Comparison of ENCODE assay signal across 12 cellular contexts in the genomic region with DNA sequence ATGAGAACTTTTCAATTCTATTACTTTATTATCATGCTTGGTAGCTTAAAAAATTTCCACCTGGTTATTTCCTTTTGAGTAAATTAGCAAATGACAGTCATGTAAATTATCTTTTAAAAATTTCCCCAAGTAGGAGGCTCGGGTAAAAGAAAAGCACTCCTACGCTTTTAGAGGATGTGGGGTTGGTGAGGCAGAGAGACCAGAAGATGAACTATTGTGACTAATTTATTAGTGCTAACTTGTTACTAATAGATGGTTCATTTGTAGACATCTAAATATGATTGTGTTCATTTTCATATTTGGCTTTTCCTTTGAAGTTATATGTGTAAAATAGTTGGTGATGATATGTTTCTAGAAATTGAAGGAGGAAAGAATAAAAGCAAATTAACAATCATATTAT. TPM values are rescaled to one million over a fixed set of nuclear protein-coding genes. Genes with fewer than 3 reads are reported as not detected.
A peak's percentile ranks its signal among the peaks of the same experiment; 100 is the strongest.
DNase-seq lines count a peak whose midpoint lies in the region; ATAC-seq and TF ChIP-seq lines count a peak whose summit lies in the region.
"Had no signal": no experiment of that assay in that cellular context is flagged by ENCODE, and none has a peak within 500 bp of the region (broad histone marks: within the 10 kb centered on the region; RNA-seq: fewer than 3 reads in every experiment).

No MANE protein-coding gene starts in this region.

- H3K27me3 ChIP-seq in testis, result no peaks in the 10 kb centered on the region
- H3K27me3 ChIP-seq: upper lobe of left lung had no signal

- DNase-seq in activated CD8-positive, alpha-beta T cell treated with anti-CD3 and anti-CD28 coated beads for 36 hours, result peak; percentile 50
- no peak for DNase-seq in activated CD8-positive, alpha-beta T cell treated with anti-CD3 and anti-CD28 coated beads, Interleukin-2, amount 10 ng/mL, durations not matched to agents 7 days and 5 days
- no peak for DNase-seq in naive thymus-derived CD8-positive, alpha-beta T cell
- no peak for DNase-seq in Ammon's horn (ENCODE audit: low spot score)
- DNase-seq in testis, result no peak
- no peak for DNase-seq in amygdala (lab: John Stamatoyannopoulos, UW)
- DNase-seq: NCI-H748 treated with DMSO at 0.1 percent for 48 hours, upper lobe of left lung had no signal

- ATAC-seq in activated CD8-positive, alpha-beta T cell treated with anti-CD3 and anti-CD28 coated beads for 36 hours, result peak; percentile 74
- no peak for ATAC-seq in activated CD8-positive, alpha-beta T cell treated with anti-CD3 and anti-CD28 coated beads, Interleukin-2, amount 10 ng/mL, durations not matched to agents 7 days and 5 days
- ATAC-seq in GM21515 (IDR thresholded peaks at IDR 0.05; ENCODE audit: unreplicated experiment) (peak; percentile 55), HG03159 (IDR thresholded peaks at IDR 0.05; ENCODE audit: unreplicated experiment) (peak; percentile 72)
- no peak for ATAC-seq in naive thymus-derived CD8-positive, alpha-beta T cell
- ATAC-seq: K562 had no signal

- H3K9me3 Mint-ChIP-seq in activated CD8-positive, alpha-beta T cell treated with anti-CD3 and anti-CD28 coated beads for 36 hours, result peaks cover 1% of the 10 kb centered on the region
- H3K9me3 Mint-ChIP-seq in activated CD8-positive, alpha-beta T cell treated with anti-CD3 and anti-CD28 coated beads, Interleukin-2, amount 10 ng/mL, durations not matched to agents 7 days and 5 days (ENCODE audit: insufficient read depth), result no peaks in the 10 kb centered on the region
- no peaks in the 10 kb centered on the region for H3K9me3 Mint-ChIP-seq in naive thymus-derived CD8-positive, alpha-beta T cell

- intact Hi-C loops in activated CD8-positive, alpha-beta T cell treated with anti-CD3 and anti-CD28 coated beads for 36 hours (cut with micrococcal nuclease), result no loop called here
- intact Hi-C loops in testis (cut with DNase I; ENCODE audit: low total_unique reads), result no loop called here

- no peaks in the 10 kb centered on the region for H3K9me3 ChIP-seq in testis
- H3K9me3 ChIP-seq: upper lobe of left lung had no signal

- peaks cover 78% of the 10 kb centered on the region for H3K4me1 Mint-ChIP-seq in activated CD8-positive, alpha-beta T cell treated with anti-CD3 and anti-CD28 coated beads for 36 hours (ENCODE audit: low read depth)
- H3K4me1 Mint-ChIP-seq in activated CD8-positive, alpha-beta T cell treated with anti-CD3 and anti-CD28 coated beads, Interleukin-2, amount 10 ng/mL, durations not matched to agents 7 days and 5 days (ENCODE audit: low read depth), result peaks cover 32% of the 10 kb centered on the region
- peaks cover 28 to 85% (median 72%) of the 10 kb centered on the region in 4 donors for H3K4me1 Mint-ChIP-seq in naive thymus-derived CD8-positive, alpha-beta T cell

- H3K36me3 ChIP-seq in testis (ENCODE audit: low read depth, missing control alignments), result no peaks in the 10 kb centered on the region

- H3K4me3 ChIP-seq in testis, result no peak overlapping the region
- H3K4me3 ChIP-seq: K562, upper lobe of left lung had no signal

- CTCF ChIA-PET in activated CD8-positive, alpha-beta T cell treated with anti-CD3 and anti-CD28 coated beads for 36 hours (lab: Charles Lee), result no interaction called here
- CTCF ChIA-PET in activated CD8-positive, alpha-beta T cell treated with anti-CD3 and anti-CD28 coated beads, Interleukin-2, amount 10 ng/mL, durations not matched to agents 7 days and 5 days (lab: Charles Lee), result no interaction called here

- WGBS in testis, 2 donors, result 61 to 76% methylated on average over 2 of the region's 2 CpGs

- POLR2A ChIA-PET in activated CD8-positive, alpha-beta T cell treated with anti-CD3 and anti-CD28 coated beads for 36 hours (lab: Charles Lee), result interaction anchor here (0.7 to 1.2 kb wide), 2 partner anchors 10 to 16 kb away, joined by 3 read pairs; no protein-coding TSS in a partner anchor
- POLR2A ChIA-PET in activated CD8-positive, alpha-beta T cell treated with anti-CD3 and anti-CD28 coated beads, Interleukin-2, amount 10 ng/mL, durations not matched to agents 7 days and 5 days (lab: Charles Lee), result no interaction called here
- POLR2A ChIA-PET in naive thymus-derived CD8-positive, alpha-beta T cell (lab: Charles Lee), result no interaction called here

- peak overlapping the region; percentile 88 for H3K27ac Mint-ChIP-seq in activated CD8-positive, alpha-beta T cell treated with anti-CD3 and anti-CD28 coated beads for 36 hours
- no peak overlapping the region for H3K27ac Mint-ChIP-seq in activated CD8-positive, alpha-beta T cell treated with anti-CD3 and anti-CD28 coated beads, Interleukin-2, amount 10 ng/mL, durations not matched to agents 7 days and 5 days
- H3K27ac Mint-ChIP-seq in naive thymus-derived CD8-positive, alpha-beta T cell, result peak overlapping the region in 6 of 10 donors; percentile 7 to 65 (median 41)
- H3K27ac Mint-ChIP-seq: brain had no signal

- H3K27ac ChIP-seq in testis, result no peak overlapping the region
- H3K27ac ChIP-seq: upper lobe of left lung had no signal

- TF ChIP-seq CTCF in activated CD8-positive, alpha-beta T cell treated with anti-CD3 and anti-CD28 coated beads for 36 hours (IDR thresholded peaks at IDR 0.05), result no peak
- no peak for TF ChIP-seq CTCF in testis (IDR thresholded peaks at IDR 0.05)

- H3K36me3 Mint-ChIP-seq in activated CD8-positive, alpha-beta T cell treated with anti-CD3 and anti-CD28 coated beads for 36 hours (ENCODE audit: low read depth), result peaks cover 64% of the 10 kb centered on the region
- peaks cover 59% of the 10 kb centered on the region for H3K36me3 Mint-ChIP-seq in activated CD8-positive, alpha-beta T cell treated with anti-CD3 and anti-CD28 coated beads, Interleukin-2, amount 10 ng/mL, durations not matched to agents 7 days and 5 days (ENCODE audit: low read depth)
- peaks cover 0 to 53% (median 5%) of the 10 kb centered on the region in 3 donors for H3K36me3 Mint-ChIP-seq in naive thymus-derived CD8-positive, alpha-beta T cell

- peaks cover 3% of the 10 kb centered on the region for H3K4me1 ChIP-seq in testis

- no peak for TF ChIP-seq POLR2A in testis (IDR thresholded peaks at IDR 0.05)

- peak overlapping the region; percentile 51 for H3K4me3 Mint-ChIP-seq in activated CD8-positive, alpha-beta T cell treated with anti-CD3 and anti-CD28 coated beads for 36 hours
- no peak overlapping the region for H3K4me3 Mint-ChIP-seq in activated CD8-positive, alpha-beta T cell treated with anti-CD3 and anti-CD28 coated beads, Interleukin-2, amount 10 ng/mL, durations not matched to agents 7 days and 5 days
- peak overlapping the region in 1 of 10 donors; percentile 33 for H3K4me3 Mint-ChIP-seq in naive thymus-derived CD8-positive, alpha-beta T cell
- H3K4me3 Mint-ChIP-seq: brain had no signal

- no peaks in the 10 kb centered on the region for H3K27me3 Mint-ChIP-seq in activated CD8-positive, alpha-beta T cell treated with anti-CD3 and anti-CD28 coated beads for 36 hours
- no peaks in the 10 kb centered on the region for H3K27me3 Mint-ChIP-seq in activated CD8-positive, alpha-beta T cell treated with anti-CD3 and anti-CD28 coated beads, Interleukin-2, amount 10 ng/mL, durations not matched to agents 7 days and 5 days (ENCODE audit: low read depth)
- H3K27me3 Mint-ChIP-seq in naive thymus-derived CD8-positive, alpha-beta T cell, result no peaks in the 10 kb centered on the region
- H3K27me3 Mint-ChIP-seq: brain had no signal

RNA-seq across cellular contexts. Expression of a gene that starts 27.0 kb away (rescaled TPM):
- 10 to 100 TPM; 76.4 to 78.3 TPM for total RNA-seq in activated CD8-positive, alpha-beta T cell treated with anti-CD3 and anti-CD28 coated beads for 36 hours
- total RNA-seq in activated CD8-positive, alpha-beta T cell treated with anti-CD3 and anti-CD28 coated beads, Interleukin-2, amount 10 ng/mL, durations not matched to agents 7 days and 5 days, result 10 to 100 TPM; 48.5 to 50.7 TPM
- total RNA-seq in naive thymus-derived CD8-positive, alpha-beta T cell, result 10 to 100 TPM; 74.0 to 87.7 TPM
- polyA plus RNA-seq in naive thymus-derived CD8-positive, alpha-beta T cell, result 10 to 100 TPM; 22.4 to 24.0 (median 23.3) TPM
- total RNA-seq in testis, result 10 to 100 TPM; 53.2 to 58.8 TPM
- polyA plus RNA-seq in testis (ENCODE audit: insufficient read depth, low read depth, low replicate concordance), result 3.6 TPM

Comparison
In these comparisons a context has a peak if more than half of its experiments do, and no peak if none do; other contexts are left out.
1. ATAC-seq: peak in activated CD8-positive, alpha-beta T cell treated with anti-CD3 and anti-CD28 coated beads for 36 hours (single experiment), GM21515 (single experiment) and HG03159 (single experiment); none in activated CD8-positive, alpha-beta T cell treated with anti-CD3 and anti-CD28 coated beads, Interleukin-2, amount 10 ng/mL, durations not matched to agents 7 days and 5 days (single experiment) and naive thymus-derived CD8-positive, alpha-beta T cell (0 of 2).